In the genomic region with DNA sequence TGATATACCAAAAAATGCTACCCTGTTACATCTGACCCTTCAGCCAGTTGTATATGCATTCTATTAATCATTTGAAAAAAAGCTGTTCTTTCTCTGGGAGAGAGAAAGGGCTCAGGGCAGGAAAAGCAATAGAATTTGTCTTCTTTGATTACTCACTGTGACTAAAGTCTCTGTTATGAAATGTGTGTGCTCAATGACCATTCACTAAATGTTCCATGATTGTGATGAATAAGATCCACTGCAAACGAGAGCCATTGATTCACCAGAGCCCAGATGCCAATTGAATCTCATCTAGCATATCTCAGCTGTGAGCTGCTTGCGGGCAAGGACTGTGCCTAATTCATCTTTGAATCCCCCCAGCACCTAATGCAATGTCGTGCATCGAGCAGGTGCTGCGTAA, we compare ENCODE assay signal across 26 cellular contexts.
"Had no signal": no experiment of that assay in that cellular context is flagged by ENCODE, and none has a peak within 500 bp of the region (broad histone marks: within the 10 kb centered on the region; RNA-seq: fewer than 3 reads in every experiment).

No MANE protein-coding gene starts in this region.

- H2AFZ ChIP-seq: hepatocyte had no signal

- H3K4me3 Mint-ChIP-seq: endodermal cell; naive thymus-derived CD8-positive, alpha-beta T cell; neural crest cell; stimulated activated naive B cell treated with anti-CD40 and anti-IgM and Interleukin-4, amounts not matched to agents 10 μg/mL and 1 μg/mL and 100 μg/mL, for 72 hours; stimulated activated naive CD8-positive, alpha-beta T cell treated with anti-CD3 and anti-CD28 coated beads, Interleukin-15, amount 100 ng/mL, for 72 hours; type B pancreatic cell had no signal

- H3K27me3 ChIP-seq: ovary, right lobe of liver, spleen had no signal

- H3K36me3 Mint-ChIP-seq: naive thymus-derived CD8-positive, alpha-beta T cell; stimulated activated naive B cell treated with anti-CD40 and anti-IgM and Interleukin-4, amounts not matched to agents 10 μg/mL and 1 μg/mL and 100 μg/mL, for 72 hours; type B pancreatic cell had no signal

- FAIRE-seq: endothelial cell of umbilical vein, urothelium cell line had no signal

- H3K4me2 ChIP-seq: hepatocyte had no signal

- H3K4me3 ChIP-seq: coronary artery, hepatocyte, mucosa of descending colon, ovary, prostate gland, right lobe of liver, spleen, thoracic aorta had no signal

- H3K27ac Mint-ChIP-seq: endodermal cell; naive thymus-derived CD8-positive, alpha-beta T cell; stimulated activated naive B cell treated with anti-CD40 and anti-IgM and Interleukin-4, amounts not matched to agents 10 μg/mL and 1 μg/mL and 100 μg/mL, for 72 hours; stimulated activated naive CD8-positive, alpha-beta T cell treated with anti-CD3 and anti-CD28 coated beads, Interleukin-15, amount 100 ng/mL, for 72 hours; type B pancreatic cell had no signal

- H3K9me3 ChIP-seq: mucosa of descending colon, ovary, prostate gland, right lobe of liver, spleen, thoracic aorta had no signal

- H3K4me1 ChIP-seq: prostate gland, right lobe of liver, spleen had no signal

- H3K9me3 Mint-ChIP-seq: endodermal cell, neural crest cell, type B pancreatic cell had no signal

- H3K79me2 ChIP-seq: hepatocyte had no signal

- DNase-seq: effector CD4-positive, alpha-beta T cell; endodermal cell; foreskin melanocyte; head of caudate nucleus; kidney glomerular epithelial cell; mucosa of descending colon; naive thymus-derived CD8-positive, alpha-beta T cell; nucleus accumbens; ovary; retina; right lobe of liver; spleen; stimulated activated CD4-positive, alpha-beta T cell treated with anti-CD3 and anti-CD28 coated beads, Interleukin-15, amount 100 ng/mL, for 24 hours; stimulated activated CD4-positive, alpha-beta T cell treated with anti-CD3 and anti-CD28 coated beads, Interleukin-1b, Interleukin-23, amount 100 ng/mL, for 48 hours; stimulated activated CD4-positive, alpha-beta T cell treated with anti-CD3 and anti-CD28 coated beads, Interleukin-4, amount 100 ng/mL, for 24 hours; stimulated activated naive B cell treated with anti-CD40 and anti-IgM and Interleukin-4, amounts not matched to agents 10 μg/mL and 1 μg/mL and 100 μg/mL, for 72 hours; stimulated activated naive CD8-positive, alpha-beta T cell treated with anti-CD3 and anti-CD28 coated beads, Interleukin-15, amount 100 ng/mL, for 72 hours; substantia nigra had no signal

- H3K36me3 ChIP-seq: ovary, prostate gland, right lobe of liver, spleen, thoracic aorta had no signal

- H3K27me3 Mint-ChIP-seq: stimulated activated naive B cell treated with anti-CD40 and anti-IgM and Interleukin-4, amounts not matched to agents 10 μg/mL and 1 μg/mL and 100 μg/mL, for 72 hours; stimulated activated naive CD8-positive, alpha-beta T cell treated with anti-CD3 and anti-CD28 coated beads, Interleukin-15, amount 100 ng/mL, for 72 hours had no signal

- H3K27ac ChIP-seq: coronary artery, hepatocyte, ovary, prostate gland, right lobe of liver, spleen, thoracic aorta had no signal

- H3K4me1 Mint-ChIP-seq: naive thymus-derived CD8-positive, alpha-beta T cell; stimulated activated naive B cell treated with anti-CD40 and anti-IgM and Interleukin-4, amounts not matched to agents 10 μg/mL and 1 μg/mL and 100 μg/mL, for 72 hours; stimulated activated naive CD8-positive, alpha-beta T cell treated with anti-CD3 and anti-CD28 coated beads, Interleukin-15, amount 100 ng/mL, for 72 hours had no signal
